19 cellular contexts compared by ENCODE assay signal in genomic region chr15:70633394-70633793, GRCh38.
A peak's percentile ranks its signal among the peaks of the same experiment; 100 is the strongest.
DNase-seq lines count a peak whose midpoint lies in the region; ATAC-seq, FAIRE-seq and TF ChIP-seq lines count a peak whose summit lies in the region.
"Had no signal": no experiment of that assay in that cellular context is flagged by ENCODE, and none has a peak within 500 bp of the region (broad histone marks: within the 10 kb centered on the region; RNA-seq: fewer than 3 reads in every experiment).

No MANE protein-coding gene starts in this region.

- intact Hi-C loops in activated CD4-positive, alpha-beta memory T cell treated with anti-CD3 and anti-CD28 coated beads for 36 hours (cut with micrococcal nuclease) = no loop called here

- peaks cover 18% of the 10 kb centered on the region for H3K27me3 Mint-ChIP-seq in astrocyte (ENCODE audit: low read depth, unreplicated experiment)
- H3K27me3 Mint-ChIP-seq in type B pancreatic cell = peaks cover 19% of the 10 kb centered on the region
- H3K27me3 Mint-ChIP-seq in activated CD4-positive, alpha-beta memory T cell treated with anti-CD3 and anti-CD28 coated beads for 36 hours = peaks cover 22% of the 10 kb centered on the region

- H3K9me3 Mint-ChIP-seq in astrocyte (ENCODE audit: unreplicated experiment) = no peaks in the 10 kb centered on the region
- H3K9me3 Mint-ChIP-seq in type B pancreatic cell = no peaks in the 10 kb centered on the region
- no peaks in the 10 kb centered on the region for H3K9me3 Mint-ChIP-seq in activated CD4-positive, alpha-beta memory T cell treated with anti-CD3 and anti-CD28 coated beads for 36 hours
- H3K9me3 Mint-ChIP-seq: activated B cell treated with CpG ODN at 0.5 μM for 24 hours; activated T-helper 2 cell treated with anti-CD3 and anti-CD28 coated beads, Interferon-gamma antibody, Interleukin-2, Interleukin-4, amounts not matched to agents 10 μg/mL and 5 μg/mL and 100 μg/mL, durations not matched to agents 14 hours and 24 hours and 36 hours; stimulated activated memory B cell treated with anti-CD40 and anti-IgM and Interleukin-4, amounts not matched to agents 10 μg/mL and 1 μg/mL and 100 μg/mL, for 72 hours had no signal

- no peaks in the 10 kb centered on the region for H3K27me3 ChIP-seq in cardiac muscle cell
- H3K27me3 ChIP-seq in right atrium auricular region = no peaks in the 10 kb centered on the region
- H3K27me3 ChIP-seq in astrocyte (ENCODE audit: insufficient read depth, low read length) = peaks cover 8% of the 10 kb centered on the region
- no peaks in the 10 kb centered on the region for H3K27me3 ChIP-seq in iPS-18a (ENCODE audit: control insufficient read depth, insufficient read depth, low read length)
- H3K27me3 ChIP-seq: MG63, thyroid gland had no signal

- no peaks in the 10 kb centered on the region for H3K79me2 ChIP-seq in astrocyte (ENCODE audit: insufficient read depth, low read length)

- H3K4me1 Mint-ChIP-seq in astrocyte (ENCODE audit: low read depth, unreplicated experiment) = peaks cover 19% of the 10 kb centered on the region
- peaks cover 43% of the 10 kb centered on the region for H3K4me1 Mint-ChIP-seq in type B pancreatic cell (ENCODE audit: unreplicated experiment)
- H3K4me1 Mint-ChIP-seq in activated CD4-positive, alpha-beta memory T cell treated with anti-CD3 and anti-CD28 coated beads for 36 hours (ENCODE audit: low read depth) = peaks cover 3% of the 10 kb centered on the region

- H2AFZ ChIP-seq in astrocyte (ENCODE audit: low read depth, low read length) = no peak overlapping the region

- FAIRE-seq in astrocyte (lab: Jason Lieb, UNC) = no peak
- FAIRE-seq: A549, GM12891 had no signal

- no peaks in the 10 kb centered on the region for H3K36me3 ChIP-seq in cardiac muscle cell
- no peaks in the 10 kb centered on the region for H3K36me3 ChIP-seq in right atrium auricular region
- no peaks in the 10 kb centered on the region for H3K36me3 ChIP-seq in astrocyte (ENCODE audit: insufficient read depth, low read length)
- H3K36me3 ChIP-seq in iPS-18a (ENCODE audit: control insufficient read depth, low read depth, low read length) = no peaks in the 10 kb centered on the region
- H3K36me3 ChIP-seq: MG63, thyroid gland had no signal

- no peaks in the 10 kb centered on the region for H3K9me3 ChIP-seq in cardiac muscle cell (ENCODE audit: low read depth)
- no peaks in the 10 kb centered on the region for H3K9me3 ChIP-seq in right atrium auricular region
- no peaks in the 10 kb centered on the region for H3K9me3 ChIP-seq in astrocyte (ENCODE audit: insufficient read depth, low read depth, low read length)
- H3K9me3 ChIP-seq in iPS-18a (ENCODE audit: control insufficient read depth, low read depth, low read length) = no peaks in the 10 kb centered on the region
- H3K9me3 ChIP-seq: A549, MG63, thyroid gland had no signal

- ATAC-seq in GM21619 (IDR thresholded peaks at IDR 0.05; ENCODE audit: unreplicated experiment) = no peak
- ATAC-seq: A549; stimulated activated memory B cell treated with anti-CD40 and anti-IgM and Interleukin-4, amounts not matched to agents 10 μg/mL and 1 μg/mL and 100 μg/mL, for 72 hours had no signal

- H3K27ac Mint-ChIP-seq in astrocyte (ENCODE audit: unreplicated experiment) (no peak overlapping the region), type B pancreatic cell (no peak overlapping the region)
- H3K27ac Mint-ChIP-seq in activated CD4-positive, alpha-beta memory T cell treated with anti-CD3 and anti-CD28 coated beads for 36 hours = no peak overlapping the region
- H3K27ac Mint-ChIP-seq: activated B cell treated with CpG ODN at 0.5 μM for 24 hours; activated T-helper 2 cell treated with anti-CD3 and anti-CD28 coated beads, Interferon-gamma antibody, Interleukin-2, Interleukin-4, amounts not matched to agents 10 μg/mL and 5 μg/mL and 100 μg/mL, durations not matched to agents 14 hours and 24 hours and 36 hours; stimulated activated memory B cell treated with anti-CD40 and anti-IgM and Interleukin-4, amounts not matched to agents 10 μg/mL and 1 μg/mL and 100 μg/mL, for 72 hours had no signal

- peaks cover 42% of the 10 kb centered on the region for H3K36me3 Mint-ChIP-seq in astrocyte (ENCODE audit: low read depth, unreplicated experiment)
- no peaks in the 10 kb centered on the region for H3K36me3 Mint-ChIP-seq in type B pancreatic cell
- no peaks in the 10 kb centered on the region for H3K36me3 Mint-ChIP-seq in activated CD4-positive, alpha-beta memory T cell treated with anti-CD3 and anti-CD28 coated beads for 36 hours
- H3K36me3 Mint-ChIP-seq: stimulated activated memory B cell treated with anti-CD40 and anti-IgM and Interleukin-4, amounts not matched to agents 10 μg/mL and 1 μg/mL and 100 μg/mL, for 72 hours had no signal

- H3K4me2 ChIP-seq in astrocyte (ENCODE audit: low read length) = peak overlapping the region; percentile 24
- H3K4me2 ChIP-seq: A549 had no signal

- POLR2A ChIA-PET in activated CD4-positive, alpha-beta memory T cell treated with anti-CD3 and anti-CD28 coated beads for 36 hours (lab: Charles Lee) = no interaction called here

- TF ChIP-seq CTCF in cardiac muscle cell (IDR thresholded peaks at IDR 0.05; ENCODE audit: low read depth, low read length) = no peak
- TF ChIP-seq CTCF in right atrium auricular region (IDR thresholded peaks at IDR 0.05) = no peak
- TF ChIP-seq CTCF in astrocyte (IDR thresholded peaks at IDR 0.05; ENCODE audit: insufficient read depth, low read depth, low read length) = no peak
- TF ChIP-seq CTCF in type B pancreatic cell (conservative IDR thresholded peaks at IDR 0.05) = no peak

- H4K20me1 ChIP-seq in astrocyte (ENCODE audit: insufficient read depth, low read length) = peaks cover 40% of the 10 kb centered on the region

- H3K27ac ChIP-seq in cardiac muscle cell = no peak overlapping the region
- H3K27ac ChIP-seq in right atrium auricular region = no peak overlapping the region
- H3K27ac ChIP-seq in astrocyte (ENCODE audit: low read depth, low read length) = no peak overlapping the region
- H3K27ac ChIP-seq in iPS-18a (ENCODE audit: low read length) = no peak overlapping the region
- H3K27ac ChIP-seq: A549, C4-2B, thyroid gland had no signal

- H3K4me3 ChIP-seq in cardiac muscle cell = no peak overlapping the region
- H3K4me3 ChIP-seq in right atrium auricular region = no peak overlapping the region
- no peak overlapping the region for H3K4me3 ChIP-seq in astrocyte (ENCODE audit: insufficient read depth, low read depth, low read length)
- no peak overlapping the region for H3K4me3 ChIP-seq in iPS-18a (ENCODE audit: low read length)
- H3K4me3 ChIP-seq: A549, lung, MG63, thyroid gland had no signal

- CTCF ChIA-PET in activated CD4-positive, alpha-beta memory T cell treated with anti-CD3 and anti-CD28 coated beads for 36 hours (lab: Charles Lee) = no interaction called here

- no peak overlapping the region for H3K9ac ChIP-seq in astrocyte (ENCODE audit: low read length)
- H3K9ac ChIP-seq in iPS-18a (ENCODE audit: low read length) = peak overlapping the region; percentile 13

- peak; percentile 59 to 73 for DNase-seq in cardiac muscle cell (ENCODE audit: low read depth in 1 of 2, low spot score in 1 of 2)
- no peak for DNase-seq in right atrium auricular region (ENCODE audit: low spot score)
- DNase-seq in astrocyte (ENCODE audit: low read depth) = no peak
- no peak for DNase-seq in type B pancreatic cell (ENCODE audit: extremely low spot score, unreplicated experiment)
- DNase-seq in H4 (ENCODE audit: low spot score) = no peak
- no peak for DNase-seq in activated CD4-positive, alpha-beta memory T cell treated with anti-CD3 and anti-CD28 coated beads for 36 hours
- DNase-seq: activated B cell treated with CpG ODN at 0.5 μM for 24 hours, GF-D8, MG63, NCI-H1930 had no signal

- peak overlapping the region; percentile 10 for H3K4me3 Mint-ChIP-seq in astrocyte (ENCODE audit: unreplicated experiment)
- H3K4me3 Mint-ChIP-seq in type B pancreatic cell = peak overlapping the region; percentile 1
- H3K4me3 Mint-ChIP-seq in activated CD4-positive, alpha-beta memory T cell treated with anti-CD3 and anti-CD28 coated beads for 36 hours = no peak overlapping the region
- H3K4me3 Mint-ChIP-seq: activated B cell treated with CpG ODN at 0.5 μM for 24 hours; stimulated activated memory B cell treated with anti-CD40 and anti-IgM and Interleukin-4, amounts not matched to agents 10 μg/mL and 1 μg/mL and 100 μg/mL, for 72 hours had no signal

- peaks cover 11% of the 10 kb centered on the region for H3K4me1 ChIP-seq in cardiac muscle cell (ENCODE audit: low read depth)
- H3K4me1 ChIP-seq in right atrium auricular region = peaks cover 0 to 7% of the 10 kb centered on the region in 2 donors
- H3K4me1 ChIP-seq in astrocyte (ENCODE audit: insufficient read depth, low read length) = peaks cover 5% of the 10 kb centered on the region
- H3K4me1 ChIP-seq in iPS-18a (ENCODE audit: control insufficient read depth, low read depth, low read length) = peaks cover 34% of the 10 kb centered on the region
- H3K4me1 ChIP-seq: thyroid gland had no signal

Comparison
In these comparisons a context has a peak if more than half of its experiments do, and no peak if none do; other contexts are left out.
1. DNase-seq: peak in cardiac muscle cell (2 of 2); none in right atrium auricular region (single experiment), astrocyte (single experiment), type B pancreatic cell (single experiment), H4 (single experiment) and activated CD4-positive, alpha-beta memory T cell treated with anti-CD3 and anti-CD28 coated beads for 36 hours (single experiment).